Comparison of ENCODE assay signal across 8 cellular contexts in the genomic region with DNA sequence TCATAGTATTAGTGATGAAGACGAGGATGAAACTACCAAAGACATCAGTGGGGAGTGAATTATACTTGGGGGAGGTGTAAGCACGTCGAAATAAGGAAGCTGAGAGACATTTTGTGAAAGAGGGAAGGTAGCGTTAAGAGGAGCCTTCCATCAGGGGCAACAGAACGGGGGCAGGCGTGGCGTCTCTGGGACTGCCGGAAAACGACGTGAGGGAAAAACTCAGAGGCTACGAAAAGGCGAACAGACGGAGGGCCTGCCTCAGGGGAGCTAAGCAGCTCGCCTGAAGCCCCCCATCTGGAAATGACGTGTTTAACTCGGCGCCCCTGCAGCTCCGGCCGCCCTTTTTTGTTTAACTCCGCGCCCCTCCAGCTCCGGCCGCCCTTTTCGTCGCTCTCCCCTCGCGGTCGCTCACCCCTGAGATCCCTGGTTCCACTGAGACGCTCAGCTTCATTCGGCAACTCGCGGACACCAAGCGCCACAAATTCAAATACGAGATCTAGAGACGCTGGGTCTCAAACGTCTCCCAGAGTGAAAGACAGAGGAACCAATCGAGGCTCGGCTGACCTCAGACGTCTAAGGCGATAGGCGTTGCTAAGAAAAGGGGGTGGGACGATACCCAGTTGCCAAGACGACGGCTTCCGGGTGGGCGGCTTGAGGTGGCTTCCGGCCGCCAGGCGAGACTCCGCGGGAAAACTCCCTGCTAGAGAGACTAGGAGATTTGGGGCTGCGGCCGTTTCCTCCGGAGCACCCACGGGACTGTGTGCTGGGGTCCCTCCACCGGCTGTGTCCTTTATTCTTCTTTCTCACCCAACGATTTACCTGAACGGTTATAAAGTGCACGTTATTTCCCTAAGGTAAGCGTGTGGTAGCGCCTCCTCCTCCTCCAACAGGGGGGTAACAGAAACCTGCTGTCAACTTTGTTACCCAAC.
DNase-seq lines count a peak whose midpoint lies in the region; ATAC-seq and TF ChIP-seq lines count a peak whose summit lies in the region.

No MANE protein-coding gene starts in this region.

- TF ChIP-seq CTCF in DOHH2 (IDR thresholded peaks at IDR 0.05; ENCODE audit: low read depth, low read length, poor library complexity, severe bottlenecking) (peak; percentile 13), Peyer's patch (IDR thresholded peaks at IDR 0.05) (peak in 1 of 6 experiments; percentile 16)

- peaks cover 0 to 9% of the 10 kb centered on the region in 2 donors for H3K36me3 Mint-ChIP-seq in naive B cell
- H3K36me3 Mint-ChIP-seq in stimulated activated effector memory CD8-positive, alpha-beta T cell treated with anti-CD3 and anti-CD28 coated beads, Interleukin-12 subunit alpha, Interleukin-12 subunit beta, amount 100 ng/mL, for 72 hours = no peaks in the 10 kb centered on the region

- H3K27me3 Mint-ChIP-seq in naive B cell = no peaks in the 10 kb centered on the region

- no peaks in the 10 kb centered on the region for H3K9me3 ChIP-seq in DOHH2 (ENCODE audit: control insufficient read depth, insufficient read depth, low read length)
- H3K9me3 ChIP-seq in KOPT-K1 (ENCODE audit: insufficient read depth, low read length, poor library complexity, severe bottlenecking) = peaks cover 7% of the 10 kb centered on the region
- H3K9me3 ChIP-seq in Peyer's patch = no peaks in the 10 kb centered on the region

- ATAC-seq in GM21825 (IDR thresholded peaks at IDR 0.05; ENCODE audit: unreplicated experiment) = peak; percentile 99
- ATAC-seq in naive B cell (ENCODE audit: low read depth in 2 of 2) = peak; percentile 97
- ATAC-seq in stimulated activated effector memory CD8-positive, alpha-beta T cell treated with anti-CD3 and anti-CD28 coated beads, Interleukin-12 subunit alpha, Interleukin-12 subunit beta, amount 100 ng/mL, for 72 hours = peak; percentile 100

- peak overlapping the region; percentile 98 to 100 (median 100) for H3K27ac Mint-ChIP-seq in naive B cell
- peak overlapping the region; percentile 98 for H3K27ac Mint-ChIP-seq in stimulated activated effector memory CD8-positive, alpha-beta T cell treated with anti-CD3 and anti-CD28 coated beads, Interleukin-12 subunit alpha, Interleukin-12 subunit beta, amount 100 ng/mL, for 72 hours

- H3K9me2 ChIP-seq in DOHH2 (replicated peaks; ENCODE audit: control insufficient read depth, low read length) = no peaks in the 10 kb centered on the region

- H3K4me3 Mint-ChIP-seq in naive B cell = peak overlapping the region; percentile 95 to 100 (median 100)
- peak overlapping the region; percentile 93 for H3K4me3 Mint-ChIP-seq in stimulated activated effector memory CD8-positive, alpha-beta T cell treated with anti-CD3 and anti-CD28 coated beads, Interleukin-12 subunit alpha, Interleukin-12 subunit beta, amount 100 ng/mL, for 72 hours

- H3K27ac ChIP-seq in DOHH2 (ENCODE audit: low read depth, low read length) (peak overlapping the region; percentile 67), KOPT-K1 (ENCODE audit: low read depth, low read length, poor library complexity, severe bottlenecking) (peak overlapping the region; percentile 86), Peyer's patch (peak overlapping the region in 2 of 4 donors; percentile 54 to 56)

- peaks cover 0 to 3% (median 0%) of the 10 kb centered on the region in 7 donors for H3K9me3 Mint-ChIP-seq in naive B cell
- H3K9me3 Mint-ChIP-seq in stimulated activated effector memory CD8-positive, alpha-beta T cell treated with anti-CD3 and anti-CD28 coated beads, Interleukin-12 subunit alpha, Interleukin-12 subunit beta, amount 100 ng/mL, for 72 hours = no peaks in the 10 kb centered on the region

- peaks cover 4% of the 10 kb centered on the region; the same call in 1 of the 2 replicates for H3K36me3 ChIP-seq in DOHH2 (ENCODE audit: control insufficient read depth, low read length)
- no peaks in the 10 kb centered on the region for H3K36me3 ChIP-seq in KOPT-K1 (ENCODE audit: insufficient read depth, low read length)
- no peaks in the 10 kb centered on the region for H3K36me3 ChIP-seq in Peyer's patch

- DNase-seq in Peyer's patch = peak; percentile 92 to 99 (median 93)
- peak; percentile 83 for DNase-seq in activated T-helper 1 cell treated with Interleukin-2 at 50 U/mL for 16 hours (ENCODE audit: low read depth)
- peak; percentile 99 for DNase-seq in fibroblast of gingiva (ENCODE audit: low read depth)
- DNase-seq in naive B cell = peak; percentile 94
- DNase-seq in stimulated activated effector memory CD8-positive, alpha-beta T cell treated with anti-CD3 and anti-CD28 coated beads, Interleukin-12 subunit alpha, Interleukin-12 subunit beta, amount 100 ng/mL, for 72 hours (ENCODE audit: low spot score in 2 of 2) = peak; percentile 85 to 95

- H3K4me1 ChIP-seq in DOHH2 (ENCODE audit: control insufficient read depth, low read length) (peaks cover 41% of the 10 kb centered on the region), Peyer's patch (peaks cover 0 to 4% (median 0%) of the 10 kb centered on the region in 4 donors)

- peaks cover 57% of the 10 kb centered on the region for H3K79me2 ChIP-seq in DOHH2 (ENCODE audit: control insufficient read depth, low read length)

- peak overlapping the region; percentile 74 for H3K4me3 ChIP-seq in DOHH2 (ENCODE audit: low read length)
- peak overlapping the region; percentile 72 to 79 (median 73) for H3K4me3 ChIP-seq in Peyer's patch

- H3K27me3 ChIP-seq in DOHH2 (ENCODE audit: control insufficient read depth, low read length) (no peaks in the 10 kb centered on the region), Peyer's patch (no peaks in the 10 kb centered on the region)

- no peaks in the 10 kb centered on the region for H4K20me1 ChIP-seq in DOHH2 (ENCODE audit: control insufficient read depth, insufficient read depth, low read depth, low read length)

- peak in 1 of 2 donors; percentile 8 for TF ChIP-seq POLR2A in Peyer's patch (IDR thresholded peaks at IDR 0.05)

- H3F3A ChIP-seq in DOHH2 (ENCODE audit: control insufficient read depth, insufficient read depth) = no peaks in the 10 kb centered on the region

- H3K4me1 Mint-ChIP-seq in naive B cell = peaks cover 0 to 11% (median 7%) of the 10 kb centered on the region in 3 donors
- H3K4me1 Mint-ChIP-seq in stimulated activated effector memory CD8-positive, alpha-beta T cell treated with anti-CD3 and anti-CD28 coated beads, Interleukin-12 subunit alpha, Interleukin-12 subunit beta, amount 100 ng/mL, for 72 hours = no peaks in the 10 kb centered on the region

- peak overlapping the region; percentile 88 for H3K4me2 ChIP-seq in DOHH2 (ENCODE audit: low read length)
